ENCODE assay signal across 8 cellular contexts in the genomic region with DNA sequence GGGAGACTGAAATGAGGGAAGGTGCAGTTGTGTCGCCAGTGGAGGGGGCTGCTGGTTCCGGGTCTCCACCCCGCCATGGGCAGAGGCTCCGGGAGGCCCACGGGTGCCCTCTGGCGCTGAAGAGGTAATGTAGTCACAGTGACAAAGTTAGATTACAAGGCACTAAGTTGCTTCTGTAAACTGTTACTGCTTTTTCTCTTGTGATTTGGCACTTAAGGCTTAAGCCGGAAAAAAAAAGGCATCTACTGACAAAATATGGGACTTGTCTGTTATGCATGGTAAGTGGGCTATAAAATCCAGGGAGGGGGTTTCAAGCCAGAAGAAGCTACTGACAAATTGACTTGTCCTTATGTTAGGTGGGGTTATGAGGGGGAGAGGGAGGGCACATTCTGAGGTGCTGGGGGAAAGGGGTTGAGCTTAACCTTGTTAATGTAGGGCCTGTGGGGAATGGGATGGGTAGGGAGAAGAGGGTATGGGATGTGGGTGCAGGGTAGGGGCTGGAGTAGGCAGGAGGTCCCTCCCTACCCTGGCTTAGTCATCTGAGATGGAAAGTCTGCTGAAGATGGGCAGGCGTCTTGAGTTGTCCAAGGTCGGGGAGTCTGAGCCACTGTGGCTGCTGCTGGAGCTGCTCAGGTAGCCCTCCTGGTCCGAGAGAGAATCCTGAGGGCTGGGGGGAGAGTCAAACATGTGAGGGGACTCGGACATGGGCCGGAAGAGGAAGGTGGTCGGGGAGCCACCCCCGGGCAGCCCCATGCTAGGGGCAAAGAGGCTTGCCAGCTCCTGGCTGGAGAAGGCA. TPM values are rescaled to one million over a fixed set of nuclear protein-coding genes. Genes with fewer than 3 reads are reported as not detected.
DNase-seq lines count a peak whose midpoint lies in the region; ATAC-seq and TF ChIP-seq lines count a peak whose summit lies in the region.

No MANE protein-coding gene starts in this region.

- H3K4me3 ChIP-seq in AG10803 (ENCODE audit: low read length) (peak overlapping the region; percentile 100), GM23338 (peak overlapping the region; percentile 92), endocrine pancreas (ENCODE audit: control insufficient read depth, insufficient read depth, low read length) (no peak overlapping the region)

- no peaks in the 10 kb centered on the region for H3K9me3 ChIP-seq in endocrine pancreas (ENCODE audit: control insufficient read depth, low read length)

- H2AFZ ChIP-seq in GM23338, result no peak overlapping the region

- TF ChIP-seq CTCF in AG10803 (conservative IDR thresholded peaks at IDR 0.05; ENCODE audit: low read length), result peak; percentile 67
- peak; percentile 42 to 66; a peak in 3 of 4 replicates for TF ChIP-seq CTCF in GM23338 (conservative IDR thresholded peaks at IDR 0.05; ENCODE audit: low read depth in 2 of 2)

- H3K9ac ChIP-seq in endocrine pancreas (ENCODE audit: control insufficient read depth, insufficient read depth, low read length), result peak overlapping the region; percentile 79

- H3K9me3 Mint-ChIP-seq in GM23338, result peaks cover 12% of the 10 kb centered on the region

- H3K36me3 Mint-ChIP-seq in GM23338 (ENCODE audit: low read depth), result peaks cover 72% of the 10 kb centered on the region

- H3K36me3 ChIP-seq in GM23338 (ENCODE audit: insufficient read depth) (peaks cover 28% of the 10 kb centered on the region), endocrine pancreas (ENCODE audit: control insufficient read depth, insufficient read depth, low read length) (no peaks in the 10 kb centered on the region)

- ATAC-seq in GM23338, result peak; percentile 4; the same call in 2 of the 3 replicates

- no peaks in the 10 kb centered on the region for H3K27me3 ChIP-seq in GM23338 (ENCODE audit: insufficient read depth)
- no peaks in the 10 kb centered on the region for H3K27me3 ChIP-seq in endocrine pancreas (ENCODE audit: control insufficient read depth, insufficient read depth, low read length)

- H3K9me2 ChIP-seq in GM23338 (ENCODE audit: insufficient read depth), result peaks cover 17% of the 10 kb centered on the region

- peak overlapping the region; percentile 97 for H3K4me2 ChIP-seq in GM23338

- H3K27me3 Mint-ChIP-seq in GM23338 (ENCODE audit: insufficient read depth, low read depth, poor library complexity), result peaks cover 62% of the 10 kb centered on the region

- H3K4me3 Mint-ChIP-seq in GM23338, result peak overlapping the region; percentile 95

- peaks cover 44% of the 10 kb centered on the region for H3F3A ChIP-seq in GM23338 (replicated peaks; ENCODE audit: low read depth)

- DNase-seq in AG10803 (ENCODE audit: low read depth) (peak; percentile 79), GM23338 (ENCODE audit: low spot score) (peak; percentile 71), NOMO-1 (lab: John Stamatoyannopoulos, UW; ENCODE audit: unreplicated experiment in 2 of 2) (peak; percentile 81 to 84), midbrain (lab: John Stamatoyannopoulos, UW) (peak; percentile 90), DMS79 (lab: John Stamatoyannopoulos, UW) (no peak)
- DNase-seq in activated CD8-positive, alpha-beta memory T cell treated with anti-CD3 and anti-CD28 coated beads, Interleukin-2, amount 50 U/mL, for 1 hour (ENCODE audit: extremely low read depth), result peak; percentile 78
- peak; percentile 73 to 78 for DNase-seq in stimulated activated CD8-positive, alpha-beta memory T cell treated with anti-CD3 and anti-CD28 coated beads, Interleukin-2, amount 100 ng/mL, for 1 hour (ENCODE audit: low read depth in 2 of 2)

- peaks cover 12% of the 10 kb centered on the region; the same call in 1 of the 2 replicates for H3K4me1 ChIP-seq in GM23338 (ENCODE audit: insufficient read depth)
- no peaks in the 10 kb centered on the region for H3K4me1 ChIP-seq in endocrine pancreas (ENCODE audit: control insufficient read depth, insufficient read depth, low read length)

- H3K79me2 ChIP-seq in GM23338 (replicated peaks; ENCODE audit: insufficient read depth), result peaks cover 45% of the 10 kb centered on the region

- peaks cover 18% of the 10 kb centered on the region for H4K20me1 ChIP-seq in GM23338 (replicated peaks; ENCODE audit: insufficient read depth)

- H3K4me1 Mint-ChIP-seq in GM23338, result peaks cover 41% of the 10 kb centered on the region

- peak overlapping the region; percentile 46 for H3K27ac ChIP-seq in GM23338 (ENCODE audit: low read depth)

- peak overlapping the region; percentile 66 for H3K27ac Mint-ChIP-seq in GM23338

TF ChIP-seq in GM23338, 12 proteins besides CTCF, POLR2A, EP300 and RAD21 (continues in another document):
- TF ChIP-seq ZNF331 (CRISPR knock-in tag; IDR thresholded peaks at IDR 0.05; ENCODE audit: low read depth) (no peak), EZH2 (IDR thresholded peaks at IDR 0.05; ENCODE audit: low read depth, unreplicated experiment) (no peak)
- TF ChIP-seq, protein P1, sequence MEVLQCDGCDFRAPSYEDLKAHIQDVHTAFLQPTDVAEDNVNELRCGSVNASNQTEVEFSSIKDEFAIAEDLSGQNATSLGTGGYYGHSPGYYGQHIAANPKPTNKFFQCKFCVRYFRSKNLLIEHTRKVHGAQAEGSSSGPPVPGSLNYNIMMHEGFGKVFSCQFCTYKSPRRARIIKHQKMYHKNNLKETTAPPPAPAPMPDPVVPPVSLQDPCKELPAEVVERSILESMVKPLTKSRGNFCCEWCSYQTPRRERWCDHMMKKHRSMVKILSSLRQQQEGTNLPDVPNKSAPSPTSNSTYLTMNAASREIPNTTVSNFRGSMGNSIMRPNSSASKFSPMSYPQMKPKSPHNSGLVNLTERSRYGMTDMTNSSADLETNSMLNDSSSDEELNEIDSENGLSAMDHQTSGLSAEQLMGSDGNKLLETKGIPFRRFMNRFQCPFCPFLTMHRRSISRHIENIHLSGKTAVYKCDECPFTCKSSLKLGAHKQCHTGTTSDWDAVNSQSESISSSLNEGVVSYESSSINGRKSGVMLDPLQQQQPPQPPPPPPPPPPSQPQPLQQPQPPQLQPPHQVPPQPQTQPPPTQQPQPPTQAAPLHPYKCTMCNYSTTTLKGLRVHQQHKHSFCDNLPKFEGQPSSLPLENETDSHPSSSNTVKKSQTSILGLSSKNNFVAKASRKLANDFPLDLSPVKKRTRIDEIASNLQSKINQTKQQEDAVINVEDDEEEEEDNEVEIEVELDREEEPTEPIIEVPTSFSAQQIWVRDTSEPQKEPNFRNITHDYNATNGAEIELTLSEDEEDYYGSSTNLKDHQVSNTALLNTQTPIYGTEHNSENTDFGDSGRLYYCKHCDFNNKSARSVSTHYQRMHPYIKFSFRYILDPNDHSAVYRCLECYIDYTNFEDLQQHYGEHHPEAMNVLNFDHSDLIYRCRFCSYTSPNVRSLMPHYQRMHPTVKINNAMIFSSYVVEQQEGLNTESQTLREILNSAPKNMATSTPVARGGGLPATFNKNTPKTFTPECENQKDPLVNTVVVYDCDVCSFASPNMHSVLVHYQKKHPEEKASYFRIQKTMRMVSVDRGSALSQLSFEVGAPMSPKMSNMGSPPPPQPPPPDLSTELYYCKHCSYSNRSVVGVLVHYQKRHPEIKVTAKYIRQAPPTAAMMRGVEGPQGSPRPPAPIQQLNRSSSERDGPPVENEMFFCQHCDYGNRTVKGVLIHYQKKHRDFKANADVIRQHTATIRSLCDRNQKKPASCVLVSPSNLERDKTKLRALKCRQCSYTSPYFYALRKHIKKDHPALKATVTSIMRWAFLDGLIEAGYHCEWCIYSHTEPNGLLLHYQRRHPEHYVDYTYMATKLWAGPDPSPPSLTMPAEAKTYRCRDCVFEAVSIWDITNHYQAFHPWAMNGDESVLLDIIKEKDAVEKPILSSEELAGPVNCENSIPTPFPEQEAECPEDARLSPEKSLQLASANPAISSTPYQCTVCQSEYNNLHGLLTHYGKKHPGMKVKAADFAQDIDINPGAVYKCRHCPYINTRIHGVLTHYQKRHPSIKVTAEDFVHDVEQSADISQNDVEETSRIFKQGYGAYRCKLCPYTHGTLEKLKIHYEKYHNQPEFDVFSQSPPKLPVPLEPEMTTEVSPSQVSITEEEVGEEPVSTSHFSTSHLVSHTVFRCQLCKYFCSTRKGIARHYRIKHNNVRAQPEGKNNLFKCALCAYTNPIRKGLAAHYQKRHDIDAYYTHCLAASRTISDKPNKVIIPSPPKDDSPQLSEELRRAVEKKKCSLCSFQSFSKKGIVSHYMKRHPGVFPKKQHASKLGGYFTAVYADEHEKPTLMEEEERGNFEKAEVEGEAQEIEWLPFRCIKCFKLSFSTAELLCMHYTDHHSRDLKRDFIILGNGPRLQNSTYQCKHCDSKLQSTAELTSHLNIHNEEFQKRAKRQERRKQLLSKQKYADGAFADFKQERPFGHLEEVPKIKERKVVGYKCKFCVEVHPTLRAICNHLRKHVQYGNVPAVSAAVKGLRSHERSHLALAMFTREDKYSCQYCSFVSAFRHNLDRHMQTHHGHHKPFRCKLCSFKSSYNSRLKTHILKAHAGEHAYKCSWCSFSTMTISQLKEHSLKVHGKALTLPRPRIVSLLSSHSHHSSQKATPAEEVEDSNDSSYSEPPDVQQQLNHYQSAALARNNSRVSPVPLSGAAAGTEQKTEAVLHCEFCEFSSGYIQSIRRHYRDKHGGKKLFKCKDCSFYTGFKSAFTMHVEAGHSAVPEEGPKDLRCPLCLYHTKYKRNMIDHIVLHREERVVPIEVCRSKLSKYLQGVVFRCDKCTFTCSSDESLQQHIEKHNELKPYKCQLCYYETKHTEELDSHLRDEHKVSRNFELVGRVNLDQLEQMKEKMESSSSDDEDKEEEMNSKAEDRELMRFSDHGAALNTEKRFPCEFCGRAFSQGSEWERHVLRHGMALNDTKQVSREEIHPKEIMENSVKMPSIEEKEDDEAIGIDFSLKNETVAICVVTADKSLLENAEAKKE (CRISPR knock-in tag; IDR thresholded peaks at IDR 0.05), result no peak

RNA-seq across cellular contexts. Expression of gene ZFP36L1, which starts 3.7 kb away (rescaled TPM):
- total RNA-seq in GM23338 (2014; rRNA removed; shearing (Covaris generic)), result 108 and 148 TPM in 2 replicates
- polyA plus RNA-seq in GM23338 (2016; fragmentation: Nextera tagmentation; extraction: Ambion mirVana), result 359 and 382 TPM in 2 replicates
